Comparison of ENCODE assay signal across 1 cellular context in genomic region chr16:4407543-4408322, GRCh38.
TF ChIP-seq lines count a peak whose summit lies in the region.

No MANE protein-coding gene starts in this region.

TF ChIP-seq in H1, 55 proteins besides CTCF, POLR2A, EP300 and RAD21:
- no peak for TF ChIP-seq SP4 (IDR thresholded peaks at IDR 0.05; ENCODE audit: low read length)
- TF ChIP-seq ATF2 (IDR thresholded peaks at IDR 0.05; ENCODE audit: low read length), result no peak
- no peak for TF ChIP-seq NANOG (IDR thresholded peaks at IDR 0.05; ENCODE audit: insufficient read depth, low read depth, low read length, poor library complexity, severe bottlenecking)
- TF ChIP-seq BRCA1 (IDR thresholded peaks at IDR 0.05; ENCODE audit: low read depth, low read length), result no peak
- no peak for TF ChIP-seq CHD7 (IDR thresholded peaks at IDR 0.05; ENCODE audit: insufficient replicate concordance, low read length)
- no peak for TF ChIP-seq ZNF274 (IDR thresholded peaks at IDR 0.05; ENCODE audit: borderline replicate concordance, extremely low read depth, low read length)
- TF ChIP-seq SIRT6 (IDR thresholded peaks at IDR 0.05; ENCODE audit: low read length), result no peak
- TF ChIP-seq EGR1 (IDR thresholded peaks at IDR 0.05; ENCODE audit: borderline replicate concordance, low read depth, low read length), result no peak
- TF ChIP-seq TAF7 (optimal IDR thresholded peaks at IDR 0.05; ENCODE audit: borderline replicate concordance, low read depth, low read length), result no peak
- no peak for TF ChIP-seq SRF (IDR thresholded peaks at IDR 0.05; ENCODE audit: low read depth, low read length)
- TF ChIP-seq RFX5 (IDR thresholded peaks at IDR 0.05; ENCODE audit: borderline replicate concordance, low read depth, low read length), result no peak
- TF ChIP-seq SUZ12 (IDR thresholded peaks at IDR 0.05; ENCODE audit: low read length), result no peak
- TF ChIP-seq SAP30 (IDR thresholded peaks at IDR 0.05; ENCODE audit: insufficient read depth, insufficient replicate concordance, low read length), result no peak
- TF ChIP-seq TEAD4 (IDR thresholded peaks at IDR 0.05; ENCODE audit: low read depth, low read length), result no peak
- no peak for TF ChIP-seq POLR2AphosphoS5 (IDR thresholded peaks at IDR 0.05; ENCODE audit: low read depth, low read length)
- no peak for TF ChIP-seq MAX (IDR thresholded peaks at IDR 0.05)
- TF ChIP-seq CTBP2 (IDR thresholded peaks at IDR 0.05; ENCODE audit: borderline replicate concordance, insufficient read depth, insufficient read length, low read length), result no peak
- no peak for TF ChIP-seq SIX5 (IDR thresholded peaks at IDR 0.05; ENCODE audit: low read depth, low read length)
- TF ChIP-seq HDAC6 (IDR thresholded peaks at IDR 0.05; ENCODE audit: low read depth, low read length), result no peak
